Comparison of ENCODE assay signal across 8 cellular contexts in genomic region chr15:65869954-65870871, GRCh38. TPM values are rescaled to one million over a fixed set of nuclear protein-coding genes. Genes with fewer than 3 reads are reported as not detected.
A peak's percentile ranks its signal among the peaks of the same experiment; 100 is the strongest.
DNase-seq lines count a peak whose midpoint lies in the region; ATAC-seq, FAIRE-seq and TF ChIP-seq lines count a peak whose summit lies in the region.

No MANE protein-coding gene starts in this region.

- H3K4me3 ChIP-seq in SJSA1 (peak overlapping the region; percentile 71), kidney (ENCODE audit: low read length in 2 of 2) (peak overlapping the region; percentile 97)

- H3K36me3 ChIP-seq in SJSA1 = peaks cover 16% of the 10 kb centered on the region; the same call in 1 of the 2 replicates
- no peaks in the 10 kb centered on the region for H3K36me3 ChIP-seq in kidney (ENCODE audit: control insufficient read depth in 1 of 2, insufficient read depth in 2 of 2, low read length in 2 of 2)

- TF ChIP-seq CTCF in kidney (IDR thresholded peaks at IDR 0.05; ENCODE audit: borderline replicate concordance, extremely low read depth, insufficient read depth) = no peak

- no peak for FAIRE-seq in kidney (lab: Jason Lieb, UNC)

- peak overlapping the region; percentile 95 to 97 for H3K9ac ChIP-seq in kidney (ENCODE audit: low read length in 2 of 2)

- DNase-seq in G401 (ENCODE audit: low spot score) = peak; percentile 65
- DNase-seq in HT1080 (ENCODE audit: low read depth) = peak; percentile 33
- DNase-seq in SJSA1 (ENCODE audit: low read depth in 1 of 2, low spot score in 2 of 2) = peak in 1 of 2 experiments; percentile 25
- peak; percentile 61 for DNase-seq in cerebellar cortex (ENCODE audit: low spot score)
- peak; percentile 79 for DNase-seq in kidney
- peak; percentile 10 for DNase-seq in stimulated activated CD4-positive, alpha-beta T cell treated with anti-CD3 and anti-CD28 coated beads, Interleukin-4, amount 100 ng/mL, for 1 hour
- DNase-seq in NCI-H1436 treated with DMSO at 0.1 percent for 48 hours (lab: John Stamatoyannopoulos, UW) = no peak

- in situ Hi-C loops in G401 (cut with HindIII; ENCODE audit: low sequenced_read_pairs) = loop anchor here (25.0 kb wide), 1 partner anchor 233 kb away; no protein-coding TSS in a partner anchor

- H3K27me3 ChIP-seq in SJSA1 (replicated peaks) = no peaks in the 10 kb centered on the region

- H3K4me1 ChIP-seq in SJSA1 (replicated peaks) (peaks cover 12% of the 10 kb centered on the region), kidney (ENCODE audit: control insufficient read depth in 1 of 2, insufficient read depth in 1 of 2, low read depth in 1 of 2, low read length in 2 of 2) (peaks cover 0 to 4% of the 10 kb centered on the region in 2 donors)

- intact Hi-C loops in kidney (cut with DNase I) = no loop called here

- H3K27ac ChIP-seq in SJSA1 (peak overlapping the region; percentile 62), kidney (ENCODE audit: low read depth in 2 of 2, low read length in 2 of 2) (peak overlapping the region; percentile 96 to 99)

- no peak for ATAC-seq in HG02798 (IDR thresholded peaks at IDR 0.05; ENCODE audit: poor library complexity, unreplicated experiment)

- H3K9me3 ChIP-seq in SJSA1 (replicated peaks) (no peaks in the 10 kb centered on the region), kidney (ENCODE audit: control insufficient read depth in 1 of 2, low read length in 2 of 2) (no peaks in the 10 kb centered on the region)

RNA-seq across cellular contexts. Expression of gene RAB11A, which starts 0.9 kb away (rescaled TPM):
- 280 and 333 TPM in 2 replicates for total RNA-seq in G401 (2014; rRNA removed; shearing (Covaris generic))
- total RNA-seq in HT1080 (2014; rRNA removed; shearing (Covaris generic)) = 198 and 272 TPM in 2 replicates
- 297 and 309 TPM in 2 replicates for polyA plus RNA-seq in HT1080 (2015; cell fraction: cytosol; rRNA removed)
- 183 and 223 TPM in 2 replicates for polyA plus RNA-seq in HT1080 (2015; cell fraction: nucleus; rRNA removed)
- 196 and 205 TPM in 2 replicates for total RNA-seq in SJSA1 (2014; rRNA removed; shearing (Covaris generic))
- 249 TPM for total RNA-seq in kidney
- 216 TPM for polyA plus RNA-seq in kidney (ENCODE audit: insufficient read depth, low read depth, low replicate concordance)
